In the genomic region with DNA sequence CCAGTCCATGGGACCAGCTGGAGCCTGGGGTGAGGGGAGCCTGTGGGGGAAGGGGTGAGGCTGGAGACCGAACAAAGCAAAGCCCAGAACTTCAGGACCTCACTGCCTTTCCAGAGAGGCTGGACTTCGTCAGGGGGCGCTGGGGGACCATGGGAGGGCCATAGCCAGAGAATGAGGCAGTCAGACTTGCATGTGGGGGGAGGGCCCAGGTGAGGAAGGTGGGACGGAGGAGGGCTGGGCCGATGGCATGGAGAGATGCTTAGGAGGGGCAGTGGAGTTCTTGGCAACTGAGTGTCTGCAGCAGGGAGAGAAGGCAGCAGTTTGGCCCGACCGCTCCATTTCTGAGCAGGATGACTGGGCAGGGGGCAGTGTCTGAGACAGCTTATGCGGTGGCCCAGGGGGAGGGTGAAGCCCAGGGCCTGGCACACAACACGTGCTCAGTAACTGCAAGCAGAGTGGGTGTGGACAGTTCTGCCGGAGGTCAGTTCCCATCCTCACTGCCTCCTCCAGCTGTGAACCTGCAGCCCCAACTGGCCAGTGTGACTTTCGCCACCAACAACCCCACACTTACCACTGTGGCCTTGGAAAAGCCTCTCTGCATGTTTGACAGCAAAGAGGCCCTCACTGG, we compare ENCODE assay signal across 12 cellular contexts. TPM values are rescaled to one million over a fixed set of nuclear protein-coding genes. Genes with fewer than 3 reads are reported as not detected.
DNase-seq lines count a peak whose midpoint lies in the region; ATAC-seq, FAIRE-seq and TF ChIP-seq lines count a peak whose summit lies in the region.
"Had no signal": no experiment of that assay in that cellular context is flagged by ENCODE, and none has a peak within 500 bp of the region (broad histone marks: within the 10 kb centered on the region; RNA-seq: fewer than 3 reads in every experiment).

No MANE protein-coding gene starts in this region.

- no peak overlapping the region for H3K27ac Mint-ChIP-seq in CD8-positive, alpha-beta T cell
- H3K27ac Mint-ChIP-seq in IgD-negative memory B cell (peak overlapping the region in 2 of 3 donors; percentile 41 to 84), nephron (no peak overlapping the region)

- no peaks in the 10 kb centered on the region for H3K9me3 Mint-ChIP-seq in CD8-positive, alpha-beta T cell
- H3K9me3 Mint-ChIP-seq in IgD-negative memory B cell (no peaks in the 10 kb centered on the region), nephron (no peaks in the 10 kb centered on the region)

- no peaks in the 10 kb centered on the region for H3K9me3 ChIP-seq in CD8-positive, alpha-beta T cell (ENCODE audit: low read length)
- no peaks in the 10 kb centered on the region for H3K9me3 ChIP-seq in small intestine (ENCODE audit: control insufficient read depth, low read depth)
- H3K9me3 ChIP-seq: neutrophil had no signal

- no peak overlapping the region for H3K4me3 ChIP-seq in CD8-positive, alpha-beta T cell (ENCODE audit: low read depth, low read length)
- no peak overlapping the region for H3K4me3 ChIP-seq in small intestine (ENCODE audit: low read depth in 1 of 2, low read length in 2 of 2)

- H3K4me3 Mint-ChIP-seq in CD8-positive, alpha-beta T cell: peak overlapping the region; percentile 3
- H3K4me3 Mint-ChIP-seq in IgD-negative memory B cell (peak overlapping the region in 1 of 4 donors; percentile 11), nephron (peak overlapping the region; percentile 12 to 42 (median 16))

- no peaks in the 10 kb centered on the region for H3K4me1 Mint-ChIP-seq in CD8-positive, alpha-beta T cell (ENCODE audit: low read depth)
- H3K4me1 Mint-ChIP-seq in IgD-negative memory B cell (peaks cover 20 to 26% (median 21%) of the 10 kb centered on the region in 3 donors), nephron (no peaks in the 10 kb centered on the region)

- H3K36me3 Mint-ChIP-seq in CD8-positive, alpha-beta T cell: no peaks in the 10 kb centered on the region
- no peaks in the 10 kb centered on the region for H3K36me3 Mint-ChIP-seq in IgD-negative memory B cell
- H3K36me3 Mint-ChIP-seq in nephron (ENCODE audit: low read depth): no peaks in the 10 kb centered on the region

- H3K4me1 ChIP-seq in CD8-positive, alpha-beta T cell (ENCODE audit: insufficient read depth, low read length): peaks cover 4% of the 10 kb centered on the region
- peaks cover 2 to 4% of the 10 kb centered on the region in 2 donors for H3K4me1 ChIP-seq in small intestine (ENCODE audit: control insufficient read depth in 2 of 2, insufficient read depth in 1 of 2, low read depth in 1 of 2, low read length in 1 of 2)

- H3K27me3 Mint-ChIP-seq in CD8-positive, alpha-beta T cell (ENCODE audit: low read depth): peaks cover 28% of the 10 kb centered on the region
- H3K27me3 Mint-ChIP-seq in IgD-negative memory B cell (peaks cover 1% of the 10 kb centered on the region), nephron (ENCODE audit: low read depth) (peaks cover 58% of the 10 kb centered on the region)

- WGBS in small intestine, 3 donors: 68 to 82% (median 79%) methylated on average over 11 of the region's 11 CpGs

- DNase-seq in CD8-positive, alpha-beta T cell: no peak
- DNase-seq in ecto neural progenitor cell (ENCODE audit: low spot score) (peak; percentile 62), small intestine (no peak)
- DNase-seq in activated CD4-positive, alpha-beta T cell treated with anti-CD3 and anti-CD28 coated beads for 1 hour: no peak
- no peak for DNase-seq in stimulated activated CD4-positive, alpha-beta T cell treated with anti-CD3 and anti-CD28 coated beads, Interleukin-15, amount 100 ng/mL, for 24 hours
- DNase-seq: NCI-H1105 treated with DMSO at 0.1 percent for 48 hours had no signal

- CTCF ChIA-PET in CD8-positive, alpha-beta T cell (lab: Charles Lee): no interaction called here

- POLR2A ChIA-PET in CD8-positive, alpha-beta T cell (lab: Charles Lee): no interaction called here

- intact Hi-C loops in CD8-positive, alpha-beta T cell (cut with DNase I, micrococcal nuclease): no loop called here

- no peak for TF ChIP-seq CTCF in CD8-positive, alpha-beta T cell (IDR thresholded peaks at IDR 0.05)
- TF ChIP-seq CTCF in nephron (IDR thresholded peaks at IDR 0.05; ENCODE audit: unreplicated experiment in 3 of 3): no peak

- no peak overlapping the region for H3K27ac ChIP-seq in CD8-positive, alpha-beta T cell (ENCODE audit: low read depth, low read length)
- H3K27ac ChIP-seq in small intestine (ENCODE audit: low read depth in 1 of 2, low read length in 1 of 2): no peak overlapping the region

- ATAC-seq in CD8-positive, alpha-beta T cell: no peak
- no peak for ATAC-seq in HG02938 (IDR thresholded peaks at IDR 0.05; ENCODE audit: unreplicated experiment)

- no peak for FAIRE-seq in small intestine (lab: Jason Lieb, UNC)
- FAIRE-seq: colon had no signal

- no peaks in the 10 kb centered on the region for H3K27me3 ChIP-seq in CD8-positive, alpha-beta T cell (ENCODE audit: insufficient read depth, low read length)
- H3K27me3 ChIP-seq in small intestine (ENCODE audit: control insufficient read depth in 2 of 2, insufficient read depth in 2 of 2, low read length in 2 of 2): no peaks in the 10 kb centered on the region

- no peaks in the 10 kb centered on the region for H3K36me3 ChIP-seq in CD8-positive, alpha-beta T cell (ENCODE audit: insufficient read depth, low read length)
- H3K36me3 ChIP-seq in small intestine (ENCODE audit: control insufficient read depth in 2 of 2, insufficient read depth in 2 of 2, low read length in 2 of 2): no peaks in the 10 kb centered on the region
- H3K36me3 ChIP-seq: neutrophil had no signal

RNA-seq across cellular contexts. Expression of a gene that starts 0.8 kb away (rescaled TPM):
- total RNA-seq in CD8-positive, alpha-beta T cell: not detected
- polyA plus RNA-seq in IgD-negative memory B cell (1.5 TPM), small intestine (under 1 TPM in 1 of 3 donors, not detected in 2; 0.36 TPM)
- total RNA-seq: T-helper 1 cell treated with Interleukin-12 subunit alpha and Interleukin-12 subunit beta and Interleukin-4 antibody, amounts not matched to agents 30 ng/mL and 1 ng/mL, for 36 hours had no signal

RNA-seq across cellular contexts. Expression of a gene that starts 24.2 kb away (rescaled TPM):
- 100 to 1,000 TPM; 194 to 196 TPM for total RNA-seq in CD8-positive, alpha-beta T cell
- polyA plus RNA-seq in IgD-negative memory B cell (24.0 TPM), small intestine (10 to 100 TPM in 2 of 3 donors, 1 to 10 TPM in 1; 4.5 to 31.6 (median 17.9) TPM)

RNA-seq across cellular contexts. Expression of a gene that starts 44.9 kb away (rescaled TPM):
- total RNA-seq in CD8-positive, alpha-beta T cell: 10 to 100 TPM in 1 of 2 experiments, 1 to 10 TPM in 1; 6.6 to 11.7 TPM
- polyA plus RNA-seq in IgD-negative memory B cell: 3.3 TPM
- 10 to 100 TPM; 23.0 to 29.0 (median 28.9) TPM for polyA plus RNA-seq in small intestine

Comparison
In these comparisons a context has a peak if more than half of its experiments do, and no peak if none do; other contexts are left out.
1. H3K27ac Mint-ChIP-seq: peak in IgD-negative memory B cell (2 of 3); none in CD8-positive, alpha-beta T cell (single experiment) and nephron (0 of 3).